In the genomic region with DNA sequence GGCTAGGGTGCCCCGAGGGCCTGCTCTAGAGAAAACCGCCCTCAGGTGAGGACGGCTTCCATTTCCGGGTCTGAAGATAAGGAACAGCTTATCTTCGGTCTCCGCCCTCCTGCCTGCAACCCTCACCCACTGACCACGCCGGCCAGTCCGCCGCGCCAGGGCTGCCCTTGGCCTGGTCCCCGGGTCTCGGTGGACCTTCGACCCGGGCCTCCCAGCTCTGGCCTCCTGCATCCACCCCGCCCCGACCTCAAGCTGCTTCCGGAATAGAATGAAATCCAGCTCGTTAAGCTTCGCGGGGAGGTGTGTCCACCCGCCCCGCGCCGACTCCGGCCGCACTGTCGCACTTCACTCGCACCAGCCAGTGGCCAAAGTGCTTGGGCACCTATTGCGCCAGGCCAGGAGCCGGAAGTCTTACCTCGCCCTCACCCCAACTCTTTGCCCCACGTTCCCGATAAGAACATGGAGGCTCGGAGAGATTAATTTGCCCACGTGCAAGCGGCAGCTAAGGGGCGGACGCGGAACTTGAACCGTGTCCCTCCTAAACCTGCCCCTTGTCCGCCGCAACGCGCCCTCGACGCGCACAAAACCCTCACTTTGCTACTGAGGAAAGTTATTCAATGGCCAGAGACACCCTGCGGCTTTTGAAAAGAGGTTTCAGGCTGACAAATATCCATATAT, we compare ENCODE assay signal across 8 cellular contexts. TPM values are rescaled to one million over a fixed set of nuclear protein-coding genes. Genes with fewer than 3 reads are reported as not detected.
DNase-seq lines count a peak whose midpoint lies in the region; ATAC-seq and TF ChIP-seq lines count a peak whose summit lies in the region.

No MANE protein-coding gene starts in this region.

- peak overlapping the region; percentile 97 for H3K4me2 ChIP-seq in smooth muscle cell

- H3K9ac ChIP-seq in iPS-15b (ENCODE audit: low read depth, low read length) (peak overlapping the region; percentile 16), smooth muscle cell (ENCODE audit: low read depth) (no peak overlapping the region)

- peak; percentile 5 to 41 for ATAC-seq in activated naive CD4-positive, alpha-beta T cell treated with anti-CD3 and anti-CD28 coated beads, Interleukin-2, amount 50 U/mL, for 72 hours
- no peak for ATAC-seq in GM18505 (IDR thresholded peaks at IDR 0.05; ENCODE audit: unreplicated experiment)

- H3K9me3 Mint-ChIP-seq in activated naive CD4-positive, alpha-beta T cell treated with anti-CD3 and anti-CD28 coated beads, Interleukin-2, amount 50 U/mL, for 72 hours, result no peaks in the 10 kb centered on the region

- 4% methylated on average over 49 of the region's 49 CpGs for WGBS in smooth muscle cell (ENCODE audit: low lambda C conversion rate)

- in situ Hi-C loops in GM13976 (cut with MboI; ENCODE audit: low sequenced_read_pairs, unreplicated experiment), result no loop called here

- no peak overlapping the region for H3K27ac Mint-ChIP-seq in activated naive CD4-positive, alpha-beta T cell treated with anti-CD3 and anti-CD28 coated beads, Interleukin-2, amount 50 U/mL, for 72 hours

- H3K27me3 ChIP-seq in iPS-15b (ENCODE audit: control insufficient read depth, insufficient read depth, low read length), result peaks cover 6% of the 10 kb centered on the region
- peaks cover 8% of the 10 kb centered on the region for H3K27me3 ChIP-seq in smooth muscle cell (ENCODE audit: low read depth)

- no peak for TF ChIP-seq CTCF in smooth muscle cell (IDR thresholded peaks at IDR 0.05; ENCODE audit: borderline replicate concordance, insufficient read depth, poor library complexity, severe bottlenecking)
- TF ChIP-seq CTCF in GM13976 (IDR thresholded peaks at IDR 0.05; ENCODE audit: borderline replicate concordance, control extremely low read depth, extremely low read depth, insufficient read depth, missing control alignments), result no peak

- no peak overlapping the region for H3K27ac ChIP-seq in smooth muscle cell (ENCODE audit: low read depth)

- no peak for TF ChIP-seq POLR2A in GM18505 (IDR thresholded peaks at IDR 0.05; ENCODE audit: borderline replicate concordance, extremely low read depth, insufficient read depth, insufficient read length)

- H3K79me2 ChIP-seq in smooth muscle cell (ENCODE audit: low read depth), result no peaks in the 10 kb centered on the region

- peak overlapping the region; percentile 77 for H3K4me3 ChIP-seq in iPS-15b (ENCODE audit: low read depth, low read length)
- peak overlapping the region; percentile 86 for H3K4me3 ChIP-seq in smooth muscle cell

- H3K4me1 ChIP-seq in iPS-15b (ENCODE audit: control insufficient read depth, insufficient read depth, low read length) (peaks cover 30% of the 10 kb centered on the region), smooth muscle cell (ENCODE audit: low read depth) (peaks cover 12% of the 10 kb centered on the region)

- H3K36me3 ChIP-seq in iPS-15b (ENCODE audit: control insufficient read depth, insufficient read depth, low read length) (peaks cover 3% of the 10 kb centered on the region), smooth muscle cell (ENCODE audit: low read depth) (no peaks in the 10 kb centered on the region)

- peak overlapping the region; percentile 87 for H2AFZ ChIP-seq in smooth muscle cell (ENCODE audit: low read depth)

- H4K20me1 ChIP-seq in smooth muscle cell (ENCODE audit: low read depth), result no peaks in the 10 kb centered on the region

- no peaks in the 10 kb centered on the region for H3K9me3 ChIP-seq in iPS-15b (ENCODE audit: control insufficient read depth, insufficient read depth, low read length)
- no peaks in the 10 kb centered on the region for H3K9me3 ChIP-seq in smooth muscle cell (replicated peaks; ENCODE audit: low read depth)

- no peaks in the 10 kb centered on the region for H3F3A ChIP-seq in smooth muscle cell (ENCODE audit: low read depth)

- no peaks in the 10 kb centered on the region for H3K36me3 Mint-ChIP-seq in activated naive CD4-positive, alpha-beta T cell treated with anti-CD3 and anti-CD28 coated beads, Interleukin-2, amount 50 U/mL, for 72 hours

- peak; percentile 35 for DNase-seq in AG20443 (ENCODE audit: low spot score)
- DNase-seq in HuH-7 (ENCODE audit: low spot score), result peak; percentile 80
- DNase-seq in activated naive CD4-positive, alpha-beta T cell treated with anti-CD3 and anti-CD28 coated beads, Interleukin-2, amount 50 U/mL, for 72 hours (ENCODE audit: low spot score in 2 of 2), result peak in 1 of 2 donors; percentile 31
- DNase-seq in smooth muscle cell (lab: John Stamatoyannopoulos, UW; ENCODE audit: unreplicated experiment), result no peak
- no peak for DNase-seq in AG08395 (ENCODE audit: low spot score)
- DNase-seq in GM13976 (ENCODE audit: low spot score), result no peak

RNA-seq across cellular contexts. Expression of a gene that starts 0.7 kb away (rescaled TPM):
- total RNA-seq in activated naive CD4-positive, alpha-beta T cell treated with anti-CD3 and anti-CD28 coated beads, Interleukin-2, amount 50 U/mL, for 72 hours, result under 1 TPM; 0.07 to 0.76 TPM
- 2.3 and 2.5 TPM in 2 replicates for total RNA-seq in smooth muscle cell
- polyA plus RNA-seq in smooth muscle cell, result 4.2 and 5.2 TPM in 2 replicates

RNA-seq across cellular contexts. Expression of a gene that starts 23.6 kb away (rescaled TPM):
- 10 to 100 TPM; 39.8 to 50.6 TPM for total RNA-seq in activated naive CD4-positive, alpha-beta T cell treated with anti-CD3 and anti-CD28 coated beads, Interleukin-2, amount 50 U/mL, for 72 hours
- 13.9 and 26.9 TPM in 2 replicates for total RNA-seq in smooth muscle cell
- polyA plus RNA-seq in smooth muscle cell, result 44.1 and 56.6 TPM in 2 replicates

RNA-seq across cellular contexts. Expression of a gene that starts 24.3 kb away (rescaled TPM):
- total RNA-seq in activated naive CD4-positive, alpha-beta T cell treated with anti-CD3 and anti-CD28 coated beads, Interleukin-2, amount 50 U/mL, for 72 hours, result 1 to 10 TPM; 3.1 to 5.6 TPM
- 1.0 and 3.1 TPM in 2 replicates for total RNA-seq in smooth muscle cell
- polyA plus RNA-seq in smooth muscle cell, result 4.0 and 5.0 TPM in 2 replicates

RNA-seq across cellular contexts. Expression of a gene that starts 53.9 kb away (rescaled TPM):
- under 1 TPM in 1 of 2 donors, not detected in 1; 0.51 TPM for total RNA-seq in activated naive CD4-positive, alpha-beta T cell treated with anti-CD3 and anti-CD28 coated beads, Interleukin-2, amount 50 U/mL, for 72 hours
- total RNA-seq in smooth muscle cell, result not detected in 2 replicates
- polyA plus RNA-seq in smooth muscle cell, result not detected in 2 replicates

Comparison
In these comparisons a context has a peak if more than half of its experiments do, and no peak if none do; other contexts are left out.
1. DNase-seq: peak in AG20443 (single experiment) and HuH-7 (single experiment); none in smooth muscle cell (single experiment), AG08395 (single experiment) and GM13976 (single experiment).